Comparison of ENCODE assay signal across 29 cellular contexts in the genomic region with DNA sequence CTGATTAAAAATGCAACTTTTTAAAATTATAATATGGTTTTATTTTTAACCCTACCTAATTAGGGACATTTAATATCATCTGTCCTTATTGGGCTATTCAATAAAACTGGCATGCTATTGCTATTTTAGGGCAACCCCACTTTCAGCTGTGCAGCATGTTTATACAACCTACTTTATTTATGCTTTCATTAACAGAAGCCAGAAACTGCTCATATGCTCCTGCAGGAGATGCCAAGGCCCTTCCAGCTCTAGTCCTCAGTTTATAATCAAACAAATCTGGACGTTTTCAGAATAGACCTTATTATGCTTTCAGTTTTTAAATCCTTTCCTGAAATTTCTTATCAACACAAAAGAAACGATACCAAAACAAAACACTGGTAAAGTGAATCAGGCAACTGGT. TPM values are rescaled to one million over a fixed set of nuclear protein-coding genes. Genes with fewer than 3 reads are reported as not detected.
A peak's percentile ranks its signal among the peaks of the same experiment; 100 is the strongest.
DNase-seq lines count a peak whose midpoint lies in the region; ATAC-seq and TF ChIP-seq lines count a peak whose summit lies in the region.
"Had no signal": no experiment of that assay in that cellular context is flagged by ENCODE, and none has a peak within 500 bp of the region (broad histone marks: within the 10 kb centered on the region; RNA-seq: fewer than 3 reads in every experiment).

No MANE protein-coding gene starts in this region.

- H3K36me3 Mint-ChIP-seq in activated T-helper 17 cell treated with anti-CD3 and anti-CD28 coated beads, Interleukin-2, amount 50 U/mL, for 72 hours (ENCODE audit: low read depth), result no peaks in the 10 kb centered on the region
- no peaks in the 10 kb centered on the region for H3K36me3 Mint-ChIP-seq in activated naive CD4-positive, alpha-beta T cell treated with anti-CD3 and anti-CD28 coated beads for 36 hours (ENCODE audit: low read depth)
- H3K36me3 Mint-ChIP-seq: activated naive CD8-positive, alpha-beta T cell treated with anti-CD3 and anti-CD28 coated beads, Interleukin-2, amount 10 ng/mL, durations not matched to agents 7 days and 5 days; CD4-positive, CD25-positive, alpha-beta regulatory T cell; mesothelial cell of epicardium; natural killer cell treated with Interleukin-12 subunit alpha and Interleukin-12 subunit beta and Interleukin-15 and Interleukin-18, amount 100 ng/mL, for 72 hours had no signal

- H3K27ac ChIP-seq in osteoblast (ENCODE audit: low read depth, low read length), result no peak overlapping the region
- H3K27ac ChIP-seq: ovary, thoracic aorta had no signal

- H3K4me3 ChIP-seq in adipocyte (ENCODE audit: low read length), result no peak overlapping the region
- no peak overlapping the region for H3K4me3 ChIP-seq in osteoblast (ENCODE audit: insufficient read depth, low read length)
- H3K4me3 ChIP-seq: esophagus squamous epithelium, ovary, thoracic aorta had no signal

- CTCF ChIA-PET in activated naive CD4-positive, alpha-beta T cell treated with anti-CD3 and anti-CD28 coated beads for 36 hours (lab: Charles Lee), result no interaction called here

- H3K36me3 ChIP-seq in adipocyte (ENCODE audit: control insufficient read depth, insufficient read depth, low read length, severe bottlenecking), result no peaks in the 10 kb centered on the region
- no peaks in the 10 kb centered on the region for H3K36me3 ChIP-seq in osteoblast (ENCODE audit: insufficient read depth, low read length)
- H3K36me3 ChIP-seq: esophagus squamous epithelium, ovary, thoracic aorta had no signal

- no peaks in the 10 kb centered on the region for H3K9me3 Mint-ChIP-seq in activated T-helper 17 cell treated with anti-CD3 and anti-CD28 coated beads, Interleukin-2, amount 50 U/mL, for 72 hours
- H3K9me3 Mint-ChIP-seq in activated naive CD4-positive, alpha-beta T cell treated with anti-CD3 and anti-CD28 coated beads for 36 hours, result no peaks in the 10 kb centered on the region
- H3K9me3 Mint-ChIP-seq: activated naive CD8-positive, alpha-beta T cell treated with anti-CD3 and anti-CD28 coated beads, Interleukin-2, amount 10 ng/mL, durations not matched to agents 7 days and 5 days; activated T-helper 1 cell treated with anti-CD3 and anti-CD28 coated beads, Interleukin-12 subunit alpha, Interleukin-12 subunit beta, Interleukin-2, Interleukin-4 antibody, amounts not matched to agents 30 ng/mL and 10 ng/mL and 1 ng/mL, durations not matched to agents 14 hours and 24 hours and 36 hours; HFFc6; mesothelial cell of epicardium had no signal

- H3K4me1 ChIP-seq in adipocyte (ENCODE audit: control insufficient read depth, insufficient read depth, low read length) (no peaks in the 10 kb centered on the region), osteoblast (ENCODE audit: insufficient read depth, low read length) (peaks cover 5% of the 10 kb centered on the region)

- H3K4me1 Mint-ChIP-seq in activated T-helper 17 cell treated with anti-CD3 and anti-CD28 coated beads, Interleukin-2, amount 50 U/mL, for 72 hours, result no peaks in the 10 kb centered on the region
- no peaks in the 10 kb centered on the region for H3K4me1 Mint-ChIP-seq in activated naive CD4-positive, alpha-beta T cell treated with anti-CD3 and anti-CD28 coated beads for 36 hours (ENCODE audit: low read depth)
- H3K4me1 Mint-ChIP-seq: CD4-positive, CD25-positive, alpha-beta regulatory T cell had no signal

- DNase-seq in H4 (ENCODE audit: low spot score) (peak; percentile 13), adipocyte (ENCODE audit: low read depth) (peak; percentile 15), fibroblast of peridontal ligament (ENCODE audit: extremely low read depth) (peak; percentile 71), osteoblast (ENCODE audit: insufficient read length, low spot score, missing footprints) (no peak), NOMO-1 (lab: John Stamatoyannopoulos, UW; ENCODE audit: unreplicated experiment in 2 of 2) (no peak)
- DNase-seq in activated naive CD4-positive, alpha-beta T cell treated with anti-CD3 and anti-CD28 coated beads for 36 hours, result no peak
- DNase-seq: activated CD4-positive, alpha-beta T cell treated with anti-CD3 and anti-CD28 coated beads, Interleukin-2, amount 50 U/mL, for 4 hours; activated CD4-positive, CD25-positive, alpha-beta regulatory T cell; activated naive CD8-positive, alpha-beta T cell treated with anti-CD3 and anti-CD28 coated beads, Interleukin-2, amount 10 ng/mL, durations not matched to agents 7 days and 5 days; CD4-positive, CD25-positive, alpha-beta regulatory T cell; cerebellar nuclear complex; effector CD4-positive, alpha-beta T cell; esophagus squamous epithelium; HFFc6; kidney glomerular epithelial cell; NCI-H1092 treated with DMSO at 0.1 percent for 48 hours; NCI-H2029; NCI-H226; NCI-H774; ovary; right cardiac atrium; SHP77; stimulated activated CD4-positive, alpha-beta T cell treated with anti-CD3 and anti-CD28 coated beads, Interleukin-12 subunit alpha, Interleukin-12 subunit beta, amount 100 ng/mL, for 4 hours; stimulated activated naive CD4-positive, alpha-beta T cell treated with Interleukin-2 at 50 U/mL for 16 hours had no signal

- H3K9ac ChIP-seq in adipocyte (ENCODE audit: low read length), result no peak overlapping the region

- no peak for TF ChIP-seq CTCF in osteoblast (IDR thresholded peaks at IDR 0.05; ENCODE audit: extremely low read depth, low read depth, low read length)

- peaks cover 6% of the 10 kb centered on the region for H3K27me3 Mint-ChIP-seq in activated T-helper 17 cell treated with anti-CD3 and anti-CD28 coated beads, Interleukin-2, amount 50 U/mL, for 72 hours
- H3K27me3 Mint-ChIP-seq in activated naive CD4-positive, alpha-beta T cell treated with anti-CD3 and anti-CD28 coated beads for 36 hours (ENCODE audit: low read depth), result peaks cover 11% of the 10 kb centered on the region
- H3K27me3 Mint-ChIP-seq: natural killer cell treated with Interleukin-12 subunit alpha and Interleukin-12 subunit beta and Interleukin-15 and Interleukin-18, amount 100 ng/mL, for 72 hours had no signal

- H3K27ac Mint-ChIP-seq in activated T-helper 17 cell treated with anti-CD3 and anti-CD28 coated beads, Interleukin-2, amount 50 U/mL, for 72 hours, result no peak overlapping the region
- H3K27ac Mint-ChIP-seq in activated naive CD4-positive, alpha-beta T cell treated with anti-CD3 and anti-CD28 coated beads for 36 hours, result no peak overlapping the region
- H3K27ac Mint-ChIP-seq: activated naive CD8-positive, alpha-beta T cell treated with anti-CD3 and anti-CD28 coated beads, Interleukin-2, amount 10 ng/mL, durations not matched to agents 7 days and 5 days; activated T-helper 1 cell treated with anti-CD3 and anti-CD28 coated beads, Interleukin-12 subunit alpha, Interleukin-12 subunit beta, Interleukin-2, Interleukin-4 antibody, amounts not matched to agents 30 ng/mL and 10 ng/mL and 1 ng/mL, durations not matched to agents 14 hours and 24 hours and 36 hours; CD4-positive, CD25-positive, alpha-beta regulatory T cell; HFFc6; natural killer cell treated with Interleukin-12 subunit alpha and Interleukin-12 subunit beta and Interleukin-15 and Interleukin-18, amount 100 ng/mL, for 72 hours had no signal

- H3K27me3 ChIP-seq in adipocyte (replicated peaks; ENCODE audit: control insufficient read depth, insufficient read depth, low read length) (no peaks in the 10 kb centered on the region), osteoblast (ENCODE audit: insufficient read depth, low read length) (no peaks in the 10 kb centered on the region)
- H3K27me3 ChIP-seq: esophagus squamous epithelium, ovary had no signal

- no peaks in the 10 kb centered on the region for H3K79me2 ChIP-seq in osteoblast (ENCODE audit: insufficient read depth, low read length)

- H3K9me3 ChIP-seq in adipocyte (ENCODE audit: control insufficient read depth, low read length) (no peaks in the 10 kb centered on the region), osteoblast (ENCODE audit: low read depth, low read length) (no peaks in the 10 kb centered on the region)
- H3K9me3 ChIP-seq: esophagus squamous epithelium, ovary, thoracic aorta had no signal

- H3K4me3 Mint-ChIP-seq in activated T-helper 17 cell treated with anti-CD3 and anti-CD28 coated beads, Interleukin-2, amount 50 U/mL, for 72 hours, result no peak overlapping the region
- no peak overlapping the region for H3K4me3 Mint-ChIP-seq in activated naive CD4-positive, alpha-beta T cell treated with anti-CD3 and anti-CD28 coated beads for 36 hours
- H3K4me3 Mint-ChIP-seq: activated naive CD8-positive, alpha-beta T cell treated with anti-CD3 and anti-CD28 coated beads, Interleukin-2, amount 10 ng/mL, durations not matched to agents 7 days and 5 days; activated T-helper 1 cell treated with anti-CD3 and anti-CD28 coated beads, Interleukin-12 subunit alpha, Interleukin-12 subunit beta, Interleukin-2, Interleukin-4 antibody, amounts not matched to agents 30 ng/mL and 10 ng/mL and 1 ng/mL, durations not matched to agents 14 hours and 24 hours and 36 hours; HFFc6; mesothelial cell of epicardium; natural killer cell treated with Interleukin-12 subunit alpha and Interleukin-12 subunit beta and Interleukin-15 and Interleukin-18, amount 100 ng/mL, for 72 hours had no signal

- no peak for ATAC-seq in activated T-helper 17 cell treated with anti-CD3 and anti-CD28 coated beads, Interleukin-2, amount 50 U/mL, for 72 hours (replicated peaks)
- ATAC-seq: natural killer cell treated with Interleukin-12 subunit alpha and Interleukin-12 subunit beta and Interleukin-15 and Interleukin-18, amount 100 ng/mL, for 72 hours had no signal

- intact Hi-C loops in activated naive CD4-positive, alpha-beta T cell treated with anti-CD3 and anti-CD28 coated beads for 36 hours (cut with micrococcal nuclease), result no loop called here

- no peaks in the 10 kb centered on the region for H4K20me1 ChIP-seq in osteoblast (ENCODE audit: insufficient read depth, low read length)

- peak overlapping the region; percentile 49 for H3K4me2 ChIP-seq in osteoblast (ENCODE audit: insufficient read depth, low read length)

- H2AFZ ChIP-seq in osteoblast (ENCODE audit: low read length), result peak overlapping the region; percentile 60

RNA-seq across cellular contexts. Expression of a gene that starts 53.3 kb away (rescaled TPM):
- 17.0 and 22.1 TPM in 2 replicates for total RNA-seq in H4 (2014; rRNA removed; shearing (Covaris generic))
- 3.3 and 3.8 TPM in 2 replicates for total RNA-seq in osteoblast
- 1 to 10 TPM in 1 of 2 donors, under 1 TPM in 1; 0.17 to 1.1 TPM for total RNA-seq in activated T-helper 17 cell treated with anti-CD3 and anti-CD28 coated beads, Interleukin-2, amount 50 U/mL, for 72 hours
- total RNA-seq in activated naive CD4-positive, alpha-beta T cell treated with anti-CD3 and anti-CD28 coated beads for 36 hours, result 1 to 10 TPM; 1.8 to 2.0 TPM
- total RNA-seq: activated naive CD8-positive, alpha-beta T cell treated with anti-CD3 and anti-CD28 coated beads, Interleukin-2, amount 10 ng/mL, durations not matched to agents 7 days and 5 days had no signal

Comparison
In these comparisons a context has a peak if more than half of its experiments do, and no peak if none do; other contexts are left out.
1. DNase-seq: peak in H4 (single experiment), adipocyte (single experiment) and fibroblast of peridontal ligament (single experiment); none in osteoblast (single experiment), activated naive CD4-positive, alpha-beta T cell treated with anti-CD3 and anti-CD28 coated beads for 36 hours (single experiment) and NOMO-1 (0 of 2).